1 cellular context compared by ENCODE assay signal in genomic region chr17:1626333-1626732, GRCh38.
TF ChIP-seq lines count a peak whose summit lies in the region.

No MANE protein-coding gene starts in this region.

TF ChIP-seq in neural cell, 6 proteins besides CTCF, POLR2A, EP300 and RAD21 (continued from another document):
- no peak for TF ChIP-seq EZH2 (IDR thresholded peaks at IDR 0.05; ENCODE audit: borderline replicate concordance, insufficient read depth, low read length, poor library complexity, severe bottlenecking)
